22 cellular contexts compared by ENCODE assay signal in genomic region chr17:72706396-72706981, GRCh38.
DNase-seq lines count a peak whose midpoint lies in the region; ATAC-seq, FAIRE-seq and TF ChIP-seq lines count a peak whose summit lies in the region.
"Had no signal": no experiment of that assay in that cellular context is flagged by ENCODE, and none has a peak within 500 bp of the region (broad histone marks: within the 10 kb centered on the region; RNA-seq: fewer than 3 reads in every experiment).

No MANE protein-coding gene starts in this region.

- no peak overlapping the region for H2BK15ac ChIP-seq in mesenchymal stem cell (ENCODE audit: low read depth, poor library complexity, severe bottlenecking)

- in situ Hi-C loops in Panc1 (cut with HindIII; ENCODE audit: low pct_unique_long_range_greater_than_20kb, low sequenced_read_pairs), result no loop called here

- H3K36me3 ChIP-seq in Panc1 (ENCODE audit: control insufficient read depth, insufficient read depth, low read length) (no peaks in the 10 kb centered on the region), left lung (no peaks in the 10 kb centered on the region), mesenchymal stem cell (ENCODE audit: control insufficient read depth in 1 of 2, insufficient read depth in 2 of 2, low read depth in 1 of 2, low read length in 2 of 2) (no peaks in the 10 kb centered on the region)

- POLR2A ChIA-PET in A549 (lab: Yijun Ruan, JAX) (interaction anchor here (0.6 to 3.0 kb wide), 5 partner anchors 9 to 114 kb away, joined by 3 to 11 read pairs (median 4); no protein-coding TSS in a partner anchor), Panc1 (lab: Charles Lee) (interaction anchor here (0.7 kb wide), 1 partner anchor 8 kb away, joined by 3 read pairs; no protein-coding TSS in a partner anchor)

- no peak overlapping the region for H3K14ac ChIP-seq in mesenchymal stem cell (ENCODE audit: low read length in 2 of 2)

- TF ChIP-seq CTCF in A549 (IDR thresholded peaks at IDR 0.05), result no peak
- TF ChIP-seq CTCF in Panc1 (IDR thresholded peaks at IDR 0.05), result no peak
- no peak for TF ChIP-seq CTCF in left lung (IDR thresholded peaks at IDR 0.05)

- no peak overlapping the region for H2BK12ac ChIP-seq in mesenchymal stem cell (ENCODE audit: low read length in 2 of 2)

- BruUV-seq in Panc1 (replicated peaks; lab: Mats Ljungman, UMichigan), result no TSS peak

- no peak overlapping the region for H2AK5ac ChIP-seq in mesenchymal stem cell (ENCODE audit: low read length, severe bottlenecking)

- FAIRE-seq in A549 (lab: Jason Lieb, UNC), result peak; percentile 28
- FAIRE-seq: TTC549 had no signal

- ATAC-seq in A549 (peak; percentile 80 to 81), GM18502 (IDR thresholded peaks at IDR 0.05; ENCODE audit: poor library complexity, unreplicated experiment) (peak; percentile 20), Panc1 (no peak), left lung (peak; percentile 33), HG02970 (IDR thresholded peaks at IDR 0.05; ENCODE audit: low FRiP score, unreplicated experiment) (no peak)

- TF ChIP-seq RAD21 in A549 (conservative IDR thresholded peaks at IDR 0.05 in 1 of 2, IDR thresholded peaks at IDR 0.05 in 1 of 2), result peak in 1 of 2 experiments; percentile 70; a peak in 4 of 5 replicates

- no peak overlapping the region for H3K18ac ChIP-seq in mesenchymal stem cell (ENCODE audit: low read depth in 1 of 2, low read length in 2 of 2)

- WGBS in A549 (ENCODE audit: missing lambda C conversion rate), result 43% methylated on average over 3 of the region's 3 CpGs
- WGBS in mesenchymal stem cell, result 79% methylated on average over 3 of the region's 3 CpGs

- CTCF ChIA-PET in A549 (lab: Yijun Ruan, JAX) (interaction anchor here (1.3 to 22.2 kb wide), 6 partner anchors 10 to 146 kb away, joined by 4 to 240 read pairs (median 5); no protein-coding TSS in a partner anchor), Panc1 (lab: Charles Lee) (no interaction called here)

- H3K9ac ChIP-seq in mesenchymal stem cell (ENCODE audit: low read length), result no peak overlapping the region
- H3K9ac ChIP-seq: SK-N-SH had no signal

- TF ChIP-seq EP300 in A549 (IDR thresholded peaks at IDR 0.05), result peak; percentile 92 to 97; a peak in 4 of 5 replicates

- no peaks in the 10 kb centered on the region for H3K79me1 ChIP-seq in mesenchymal stem cell (replicated peaks; ENCODE audit: low read length, poor library complexity, severe bottlenecking)

- no peak overlapping the region for H4K8ac ChIP-seq in mesenchymal stem cell (ENCODE audit: low read length)

- DNase-seq in A549 (ENCODE audit: low read depth in 1 of 2, low spot score in 1 of 2) (peak; percentile 57 to 97), Panc1 (ENCODE audit: low read depth, low spot score) (no peak), left lung (no peak), mesenchymal stem cell (no peak), iPS-NIHi7 (ENCODE audit: extremely low spot score) (no peak)
- DNase-seq: DMS 273 treated with DMSO at 0.1 percent for 48 hours; effector CD8-positive, alpha-beta T cell; foreskin fibroblast; GOT3; KG1; NCI-H1092; NCI-H2107; NCI-H748 treated with DMSO at 0.1 percent for 48 hours; nucleus accumbens; sigmoid colon; SK-N-SH; stimulated activated CD4-positive, alpha-beta T cell treated with anti-CD3 and anti-CD28 coated beads, Interleukin-1b, Interleukin-23, amount 100 ng/mL, for 48 hours; substantia nigra had no signal

- H3K9me3 ChIP-seq in A549 (peaks cover 40% of the 10 kb centered on the region), Panc1 (ENCODE audit: control insufficient read depth, insufficient read depth, low read depth, low read length) (peaks cover 17% of the 10 kb centered on the region; the same call in 1 of the 2 replicates), left lung (no peaks in the 10 kb centered on the region), mesenchymal stem cell (ENCODE audit: control insufficient read depth, low read length) (peaks cover 16% of the 10 kb centered on the region)
- H3K9me3 ChIP-seq: SK-N-SH had no signal

- H4K91ac ChIP-seq in mesenchymal stem cell (ENCODE audit: low read length), result no peak overlapping the region

- H2AFZ ChIP-seq in mesenchymal stem cell (ENCODE audit: low read depth, low read length), result no peak overlapping the region

- H2BK120ac ChIP-seq in mesenchymal stem cell (ENCODE audit: low read depth, low read length), result no peak overlapping the region

- H3K27me3 ChIP-seq in Panc1 (ENCODE audit: control insufficient read depth, insufficient read depth, low read length), result no peaks in the 10 kb centered on the region
- H3K27me3 ChIP-seq in left lung, result no peaks in the 10 kb centered on the region
- H3K27me3 ChIP-seq in mesenchymal stem cell (ENCODE audit: control insufficient read depth in 1 of 2, insufficient read depth in 1 of 2, low read length in 2 of 2), result no peaks in the 10 kb centered on the region
- H3K27me3 ChIP-seq: sigmoid colon had no signal

- no peak overlapping the region for H3K23ac ChIP-seq in mesenchymal stem cell (ENCODE audit: low read length in 2 of 2)

- no peak overlapping the region for H3K4ac ChIP-seq in mesenchymal stem cell (ENCODE audit: low read depth in 1 of 2, low read length in 2 of 2)

- peak overlapping the region; percentile 68 for H3K4me2 ChIP-seq in A549
- H3K4me2 ChIP-seq in mesenchymal stem cell (ENCODE audit: low read length, poor library complexity, severe bottlenecking), result no peak overlapping the region
- H3K4me2 ChIP-seq: SK-N-SH had no signal

- H2BK5ac ChIP-seq in mesenchymal stem cell (ENCODE audit: low read depth, low read length, poor library complexity, severe bottlenecking), result no peak overlapping the region

- TF ChIP-seq POLR2A in A549 (IDR thresholded peaks at IDR 0.05; ENCODE audit: low read length), result no peak

- H3K27ac ChIP-seq in A549 (peak overlapping the region; percentile 83 to 85), Panc1 (ENCODE audit: low read length) (peak overlapping the region; percentile 77), left lung (no peak overlapping the region), mesenchymal stem cell (ENCODE audit: low read length, poor library complexity, severe bottlenecking) (no peak overlapping the region)
- H3K27ac ChIP-seq: C4-2B, sigmoid colon had no signal

- H3K4me1 ChIP-seq in A549 (peaks cover 45% of the 10 kb centered on the region), Panc1 (ENCODE audit: control insufficient read depth, insufficient read depth, low read length) (peaks cover 25% of the 10 kb centered on the region), left lung (peaks cover 0 to 8% of the 10 kb centered on the region in 2 donors), mesenchymal stem cell (ENCODE audit: control insufficient read depth, insufficient read depth, low read depth, low read length) (no peaks in the 10 kb centered on the region)
- H3K4me1 ChIP-seq: sigmoid colon had no signal

- intact Hi-C loops in Panc1 (cut with micrococcal nuclease; ENCODE audit: unreplicated experiment) (no loop called here), left lung (cut with DNase I) (no loop called here)

- H3K4me3 ChIP-seq in A549 (no peak overlapping the region), Panc1 (ENCODE audit: low read depth in 2 of 2, low read length in 2 of 2) (no peak overlapping the region), left lung (no peak overlapping the region), mesenchymal stem cell (ENCODE audit: insufficient read depth in 1 of 2, low read depth in 1 of 2, low read length in 2 of 2) (no peak overlapping the region)
- H3K4me3 ChIP-seq: sigmoid colon had no signal

TF ChIP-seq in A549, 52 proteins besides CTCF, POLR2A, EP300 and RAD21 (continues in another document):
- TF ChIP-seq FOSB (CRISPR knock-in tag; IDR thresholded peaks at IDR 0.05) (peak; percentile 19; the same call in 1 of the 2 replicates), RFX5 (IDR thresholded peaks at IDR 0.05) (no peak), CBX8 (IDR thresholded peaks at IDR 0.05) (no peak), EHF (CRISPR knock-in tag; IDR thresholded peaks at IDR 0.05) (peak; percentile 90), CHD4 (IDR thresholded peaks at IDR 0.05; ENCODE audit: borderline replicate concordance) (no peak; the same call in 1 of the 2 replicates), HDAC2 (IDR thresholded peaks at IDR 0.05) (no peak), HOXA7 (CRISPR knock-in tag; IDR thresholded peaks at IDR 0.05) (no peak), RCOR1 (IDR thresholded peaks at IDR 0.05; ENCODE audit: low read depth, low read length) (no peak), NR3C1 (IDR thresholded peaks at IDR 0.05) (no peak), KDM5A (IDR thresholded peaks at IDR 0.05) (no peak), JUN (IDR thresholded peaks at IDR 0.05) (peak; percentile 91 to 97; a peak in 4 of 5 replicates), ESRRA (IDR thresholded peaks at IDR 0.05; ENCODE audit: borderline replicate concordance, low read length) (no peak), CHD2 (IDR thresholded peaks at IDR 0.05; ENCODE audit: low read length, partially characterized antibody) (no peak), TP53 (CRISPR knock-in tag; IDR thresholded peaks at IDR 0.05) (no peak), MAFK (IDR thresholded peaks at IDR 0.05; ENCODE audit: partially characterized antibody) (peak; percentile 21)
- TF ChIP-seq, protein P1, sequence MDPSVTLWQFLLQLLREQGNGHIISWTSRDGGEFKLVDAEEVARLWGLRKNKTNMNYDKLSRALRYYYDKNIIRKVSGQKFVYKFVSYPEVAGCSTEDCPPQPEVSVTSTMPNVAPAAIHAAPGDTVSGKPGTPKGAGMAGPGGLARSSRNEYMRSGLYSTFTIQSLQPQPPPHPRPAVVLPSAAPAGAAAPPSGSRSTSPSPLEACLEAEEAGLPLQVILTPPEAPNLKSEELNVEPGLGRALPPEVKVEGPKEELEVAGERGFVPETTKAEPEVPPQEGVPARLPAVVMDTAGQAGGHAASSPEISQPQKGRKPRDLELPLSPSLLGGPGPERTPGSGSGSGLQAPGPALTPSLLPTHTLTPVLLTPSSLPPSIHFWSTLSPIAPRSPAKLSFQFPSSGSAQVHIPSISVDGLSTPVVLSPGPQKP (IDR thresholded peaks at IDR 0.05; ENCODE audit: low read depth, low read length), result no peak
- TF ChIP-seq, protein P2, sequence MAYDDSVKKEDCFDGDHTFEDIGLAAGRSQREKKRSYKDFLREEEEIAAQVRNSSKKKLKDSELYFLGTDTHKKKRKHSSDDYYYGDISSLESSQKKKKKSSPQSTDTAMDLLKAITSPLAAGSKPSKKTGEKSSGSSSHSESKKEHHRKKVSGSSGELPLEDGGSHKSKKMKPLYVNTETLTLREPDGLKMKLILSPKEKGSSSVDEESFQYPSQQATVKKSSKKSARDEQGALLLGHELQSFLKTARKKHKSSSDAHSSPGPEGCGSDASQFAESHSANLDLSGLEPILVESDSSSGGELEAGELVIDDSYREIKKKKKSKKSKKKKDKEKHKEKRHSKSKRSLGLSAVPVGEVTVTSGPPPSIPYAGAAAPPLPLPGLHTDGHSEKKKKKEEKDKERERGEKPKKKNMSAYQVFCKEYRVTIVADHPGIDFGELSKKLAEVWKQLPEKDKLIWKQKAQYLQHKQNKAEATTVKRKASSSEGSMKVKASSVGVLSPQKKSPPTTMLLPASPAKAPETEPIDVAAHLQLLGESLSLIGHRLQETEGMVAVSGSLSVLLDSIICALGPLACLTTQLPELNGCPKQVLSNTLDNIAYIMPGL (CRISPR knock-in tag; IDR thresholded peaks at IDR 0.05; ENCODE audit: borderline replicate concordance), result no peak

Comparison
In these comparisons a context has a peak if more than half of its experiments do, and no peak if none do; other contexts are left out.
1. ATAC-seq: peak in A549 (2 of 2), GM18502 (single experiment) and left lung (single experiment); none in Panc1 (single experiment) and HG02970 (single experiment).
2. DNase-seq: peak in A549 (2 of 2); none in Panc1 (single experiment), left lung (0 of 2), mesenchymal stem cell (single experiment) and iPS-NIHi7 (single experiment).
3. H3K27ac ChIP-seq: peak in A549 (2 of 2) and Panc1 (single experiment); none in left lung (0 of 2) and mesenchymal stem cell (single experiment).